ENCODE assay signal across 1 cellular context in genomic region chr16:87384162-87384999, GRCh38.
TF ChIP-seq lines count a peak whose summit lies in the region.

No MANE protein-coding gene starts in this region.

TF ChIP-seq in SK-N-SH treated with all-trans-retinoic acid at 6 μM for 48 hours, 23 proteins besides CTCF, POLR2A, EP300 and RAD21 (continued from another document):
- TF ChIP-seq ZFP3 (CRISPR knock-in tag; IDR thresholded peaks at IDR 0.05) (peak; percentile 48; the same call in 1 of the 2 replicates), TCF4 (CRISPR knock-in tag; IDR thresholded peaks at IDR 0.05; ENCODE audit: borderline replicate concordance) (peak; percentile 10; the same call in 1 of the 2 replicates), ZFP30 (CRISPR knock-in tag; IDR thresholded peaks at IDR 0.05) (0 out of 2 replicates have a peak, but pooled peaks have one; percentile 18)
